In the genomic region with DNA sequence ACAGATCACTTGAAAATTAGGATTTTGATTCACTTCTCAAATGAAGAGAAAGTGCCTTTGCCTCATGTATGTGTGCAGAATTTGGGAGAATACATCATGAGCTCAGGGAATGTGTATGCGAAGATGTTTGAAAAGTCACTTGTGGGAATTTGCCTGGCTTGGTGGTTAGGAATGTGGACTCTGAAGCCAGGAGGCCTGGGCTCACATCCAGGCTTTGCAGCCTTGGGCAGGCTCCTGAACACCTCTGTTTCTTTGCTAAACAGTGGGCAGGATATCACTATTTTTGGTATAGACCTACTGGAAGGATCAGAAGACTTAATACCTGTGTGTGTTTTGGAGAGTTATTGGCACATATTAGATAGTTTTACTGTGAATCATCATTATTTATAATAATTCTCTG, we compare ENCODE assay signal across 8 cellular contexts.
A peak's percentile ranks its signal among the peaks of the same experiment; 100 is the strongest.
DNase-seq lines count a peak whose midpoint lies in the region; ATAC-seq, FAIRE-seq and TF ChIP-seq lines count a peak whose summit lies in the region.
"Not testable (repeated sequence)": the region's sequence is repeated elsewhere in the genome, so short reads cannot be mapped to it uniquely, and the experiment has no call there.

No MANE protein-coding gene starts in this region.

- H3K27me3 Mint-ChIP-seq in astrocyte (ENCODE audit: low read depth, unreplicated experiment); mesothelial cell of epicardium (ENCODE audit: low read depth): not testable (repeated sequence)

- not testable (repeated sequence) for BruUV-seq in Panc1 (replicated peaks; lab: Mats Ljungman, UMichigan); endothelial cell of umbilical vein (replicated peaks; lab: Mats Ljungman, UMichigan)

- H3K27ac Mint-ChIP-seq in astrocyte (ENCODE audit: unreplicated experiment) (peak overlapping the region; percentile 97), mesothelial cell of epicardium (peak overlapping the region; percentile 90)

- CTCF ChIA-PET in Panc1 (lab: Charles Lee); endothelial cell of umbilical vein (lab: Charles Lee): not testable (repeated sequence)

- not testable (repeated sequence) for H3K27me3 ChIP-seq in Panc1 (ENCODE audit: control insufficient read depth, insufficient read depth, low read length); astrocyte (ENCODE audit: insufficient read depth, low read length); endothelial cell of umbilical vein (ENCODE audit: control insufficient read depth in 2 of 2, insufficient read depth in 2 of 2, low read length in 2 of 2); skeletal muscle satellite cell (ENCODE audit: control insufficient read depth, insufficient read depth, low read length)

- TF ChIP-seq POLR2A in endothelial cell of umbilical vein (IDR thresholded peaks at IDR 0.05; ENCODE audit: low read depth, low read length) = not testable (repeated sequence)

- not testable (repeated sequence) for H3K36me3 ChIP-seq in Panc1 (ENCODE audit: control insufficient read depth, insufficient read depth, low read length); astrocyte (ENCODE audit: insufficient read depth, low read length); endothelial cell of umbilical vein (ENCODE audit: control insufficient read depth in 2 of 2, extremely low read depth in 1 of 2, insufficient read depth in 2 of 2, low read length in 2 of 2); skeletal muscle satellite cell (ENCODE audit: insufficient read depth, low read length)

- not testable (repeated sequence) for H3K9ac ChIP-seq in astrocyte (ENCODE audit: low read length); endothelial cell of umbilical vein (replicated peaks; ENCODE audit: extremely low read depth, insufficient read depth, low read length)
- peak overlapping the region; percentile 14 for H3K9ac ChIP-seq in skeletal muscle satellite cell (ENCODE audit: low read depth, low read length)

- not testable (repeated sequence) for H3K9me3 ChIP-seq in Panc1 (ENCODE audit: control insufficient read depth, insufficient read depth, low read depth, low read length); astrocyte (ENCODE audit: insufficient read depth, low read depth, low read length); endothelial cell of umbilical vein (replicated peaks; ENCODE audit: control insufficient read depth, insufficient read depth, low read length); skeletal muscle satellite cell (replicated peaks; ENCODE audit: low read length)

- H3K36me3 Mint-ChIP-seq in astrocyte (ENCODE audit: low read depth, unreplicated experiment); mesothelial cell of epicardium: not testable (repeated sequence)

- not testable (repeated sequence) for H4K20me1 ChIP-seq in astrocyte (ENCODE audit: insufficient read depth, low read length); endothelial cell of umbilical vein (replicated peaks; ENCODE audit: control insufficient read depth, extremely low read depth, insufficient read depth, low read length)

- H3K9me3 Mint-ChIP-seq in astrocyte (ENCODE audit: unreplicated experiment); mesothelial cell of epicardium: not testable (repeated sequence)

- in situ Hi-C loops in Panc1 (cut with HindIII; ENCODE audit: low pct_unique_long_range_greater_than_20kb, low sequenced_read_pairs) = not testable (repeated sequence)

- TF ChIP-seq CTCF in Panc1 (IDR thresholded peaks at IDR 0.05); astrocyte (IDR thresholded peaks at IDR 0.05; ENCODE audit: insufficient read depth, low read depth, low read length); endothelial cell of umbilical vein (IDR thresholded peaks at IDR 0.05; ENCODE audit: extremely low read depth in 1 of 2, insufficient read depth in 1 of 2, low read depth in 1 of 2, low read length in 2 of 2); mesothelial cell of epicardium (IDR thresholded peaks at IDR 0.05; ENCODE audit: unreplicated experiment): not testable (repeated sequence)

- H3K4me1 ChIP-seq in Panc1 (ENCODE audit: control insufficient read depth, insufficient read depth, low read length) = not testable (repeated sequence)
- H3K4me1 ChIP-seq in astrocyte (ENCODE audit: insufficient read depth, low read length) (peaks cover 17% of the 10 kb centered on the region), endothelial cell of umbilical vein (ENCODE audit: control insufficient read depth, extremely low read depth, insufficient read depth, low read length) (peaks cover 14% of the 10 kb centered on the region), skeletal muscle satellite cell (ENCODE audit: control insufficient read depth, insufficient read depth, low read length) (peaks cover 29% of the 10 kb centered on the region)

- dilution Hi-C loops in endothelial cell of umbilical vein (cut with MboI; ENCODE audit: extremely low pct_ligation_motif_present, low sequenced_read_pairs) = not testable (repeated sequence)

- H3K4me2 ChIP-seq in astrocyte (ENCODE audit: low read length); endothelial cell of umbilical vein (ENCODE audit: insufficient read depth, low read length); skeletal muscle satellite cell (ENCODE audit: low read length): not testable (repeated sequence)

- DNase-seq in AG08395 (ENCODE audit: low spot score) (peak; percentile 36), H4 (ENCODE audit: low spot score) (peak; percentile 60), astrocyte (ENCODE audit: low read depth) (peak; percentile 83), endothelial cell of umbilical vein (ENCODE audit: low read depth, low spot score) (peak; percentile 26), Right ventricle myocardium superior (peak; percentile 62)
- not testable (repeated sequence) for DNase-seq in Panc1 (ENCODE audit: low read depth, low spot score); mesothelial cell of epicardium (ENCODE audit: low spot score in 2 of 2, unreplicated experiment in 2 of 2)

- H3K4me1 Mint-ChIP-seq in astrocyte (ENCODE audit: low read depth, unreplicated experiment) (peaks cover 12% of the 10 kb centered on the region), mesothelial cell of epicardium (peaks cover 14% of the 10 kb centered on the region)

- peak; percentile 32 for FAIRE-seq in astrocyte (lab: Jason Lieb, UNC)
- not testable (repeated sequence) for FAIRE-seq in endothelial cell of umbilical vein (lab: Jason Lieb, UNC)

- H3K4me3 ChIP-seq in Panc1 (ENCODE audit: low read depth in 2 of 2, low read length in 2 of 2); astrocyte (ENCODE audit: insufficient read depth, low read depth, low read length); endothelial cell of umbilical vein (replicated peaks in 1 of 3; ENCODE audit: insufficient read depth in 1 of 3, low read depth in 1 of 3, low read length in 3 of 3); skeletal muscle satellite cell (ENCODE audit: low read length): not testable (repeated sequence)

- not testable (repeated sequence) for H3K9me1 ChIP-seq in endothelial cell of umbilical vein (replicated peaks; ENCODE audit: control insufficient read depth, extremely low read depth, insufficient read depth, low read length)

- intact Hi-C loops in Panc1 (cut with micrococcal nuclease; ENCODE audit: unreplicated experiment); endothelial cell of umbilical vein (cut with micrococcal nuclease); Right ventricle myocardium superior (cut with DNase I): not testable (repeated sequence)

- 0 out of 2 replicates have a peak overlapping the region, but pooled peaks have one; percentile 48 for H3K27ac ChIP-seq in Panc1 (ENCODE audit: low read length)
- H3K27ac ChIP-seq in astrocyte (ENCODE audit: low read depth, low read length) = peak overlapping the region; percentile 88
- not testable (repeated sequence) for H3K27ac ChIP-seq in endothelial cell of umbilical vein (ENCODE audit: insufficient read depth, low read depth, low read length)

- peak; percentile 12; the same call in 1 of the 2 replicates for ATAC-seq in Panc1
- not testable (repeated sequence) for ATAC-seq in Right ventricle myocardium superior (ENCODE audit: poor library complexity)

- POLR2A ChIA-PET in Panc1 (lab: Charles Lee) = interaction anchor here (0.5 kb wide), 1 partner anchor 149 kb away, joined by 4 read pairs; no protein-coding TSS in a partner anchor
- POLR2A ChIA-PET in endothelial cell of umbilical vein (lab: Charles Lee) = not testable (repeated sequence)

- H3K4me3 Mint-ChIP-seq in astrocyte (ENCODE audit: unreplicated experiment); mesothelial cell of epicardium: not testable (repeated sequence)

- not testable (repeated sequence) for H2AFZ ChIP-seq in astrocyte (ENCODE audit: low read depth, low read length); endothelial cell of umbilical vein (ENCODE audit: low read depth, low read length)

- H3K79me2 ChIP-seq in astrocyte (ENCODE audit: insufficient read depth, low read length) (peaks cover 14% of the 10 kb centered on the region), endothelial cell of umbilical vein (ENCODE audit: control insufficient read depth, insufficient read depth, low read length) (peaks cover 12% of the 10 kb centered on the region)
